Comparison of ENCODE assay signal across 8 cellular contexts in the genomic region with DNA sequence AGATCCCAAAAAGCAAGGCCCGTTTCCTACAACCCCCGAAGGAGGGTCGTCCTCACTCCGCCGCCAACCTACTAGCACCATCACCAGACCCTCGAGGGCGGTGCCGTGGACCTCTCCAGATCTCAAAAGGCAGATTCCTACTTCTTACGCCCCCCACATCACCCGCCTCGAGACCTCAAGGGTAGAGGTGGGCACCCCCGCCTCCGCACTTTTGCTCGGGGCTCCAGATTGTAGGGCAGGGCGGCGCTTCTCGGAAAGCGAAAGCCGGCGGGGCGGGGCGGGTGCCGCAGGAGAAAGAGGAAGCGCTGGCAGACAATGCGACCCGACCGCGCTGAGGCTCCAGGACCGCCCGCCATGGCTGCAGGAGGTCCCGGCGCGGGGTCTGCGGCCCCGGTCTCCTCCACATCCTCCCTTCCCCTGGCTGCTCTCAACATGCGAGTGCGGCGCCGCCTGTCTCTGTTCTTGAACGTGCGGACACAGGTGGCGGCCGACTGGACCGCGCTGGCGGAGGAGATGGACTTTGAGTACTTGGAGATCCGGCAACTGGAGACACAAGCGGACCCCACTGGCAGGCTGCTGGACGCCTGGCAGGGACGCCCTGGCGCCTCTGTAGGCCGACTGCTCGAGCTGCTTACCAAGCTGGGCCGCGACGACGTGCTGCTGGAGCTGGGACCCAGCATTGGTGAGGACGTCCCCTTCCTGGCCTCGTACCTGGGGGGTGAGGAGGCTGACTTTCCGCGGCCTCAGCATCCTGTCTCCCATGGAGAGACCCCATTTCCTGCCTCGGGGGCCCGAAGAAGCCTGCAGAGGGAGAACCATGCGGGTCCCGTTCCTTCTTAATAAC. TPM values are rescaled to one million over a fixed set of nuclear protein-coding genes. Genes with fewer than 3 reads are reported as not detected.
A peak's percentile ranks its signal among the peaks of the same experiment; 100 is the strongest.
DNase-seq lines count a peak whose midpoint lies in the region; ATAC-seq and TF ChIP-seq lines count a peak whose summit lies in the region.

Gene MYD88, plus strand, starts transcription at position 315 of the 844 bp plus-strand sequence. Its CDS starts 40 bp downstream, at position 355.

- no peaks in the 10 kb centered on the region for H3K9me3 Mint-ChIP-seq in activated naive CD8-positive, alpha-beta T cell treated with anti-CD3 and anti-CD28 coated beads for 36 hours

- H3K27ac ChIP-seq in HUES64 (ENCODE audit: low read depth, low read length) (peak within 1 kb of the TSS; percentile 79), parathyroid adenoma (peak within 1 kb of the TSS; percentile 88), tibial artery (peak within 1 kb of the TSS; percentile 88 to 89)

- peaks cover 7% of the 10 kb centered on the region; the same call in 1 of the 2 replicates for H3K27me3 ChIP-seq in HUES64 (ENCODE audit: insufficient read depth, low read length)
- H3K27me3 ChIP-seq in parathyroid adenoma (ENCODE audit: control insufficient read depth, insufficient read depth, low read length): no peaks in the 10 kb centered on the region
- H3K27me3 ChIP-seq in tibial artery: no peaks in the 10 kb centered on the region

- no peaks in the 10 kb centered on the region for H3K9me3 ChIP-seq in HUES64 (ENCODE audit: insufficient read depth, low read depth, low read length)
- H3K9me3 ChIP-seq in parathyroid adenoma (ENCODE audit: control insufficient read depth, low read length): no peaks in the 10 kb centered on the region
- H3K9me3 ChIP-seq in tibial artery: no peaks in the 10 kb centered on the region

- peaks cover 3% of the 10 kb centered on the region; the same call in 1 of the 2 replicates for H3K4me1 ChIP-seq in HUES64 (ENCODE audit: insufficient read depth, low read length)
- peaks cover 16% of the 10 kb centered on the region for H3K4me1 ChIP-seq in parathyroid adenoma
- H3K4me1 ChIP-seq in tibial artery: peaks cover 0 to 55% (median 33%) of the 10 kb centered on the region in 4 donors

- peak within 1 kb of the TSS; percentile 89 for H3K9ac ChIP-seq in HUES64 (ENCODE audit: low read depth, low read length)
- H3K9ac ChIP-seq in parathyroid adenoma: no peak within 1 kb of the TSS

- peaks cover 57% of the 10 kb centered on the region for H3K4me1 Mint-ChIP-seq in activated naive CD8-positive, alpha-beta T cell treated with anti-CD3 and anti-CD28 coated beads for 36 hours

- H3K36me3 Mint-ChIP-seq in activated naive CD8-positive, alpha-beta T cell treated with anti-CD3 and anti-CD28 coated beads for 36 hours: peaks cover 32% of the 10 kb centered on the region

- H2AFZ ChIP-seq in parathyroid adenoma: peak within 1 kb of the TSS; percentile 93

- ATAC-seq in GM19452 (IDR thresholded peaks at IDR 0.05; ENCODE audit: unreplicated experiment): peak; percentile 42
- ATAC-seq in Right ventricle myocardium inferior: peak; percentile 51

- H3K27me3 Mint-ChIP-seq in activated naive CD8-positive, alpha-beta T cell treated with anti-CD3 and anti-CD28 coated beads for 36 hours: no peaks in the 10 kb centered on the region

- no peak for TF ChIP-seq CTCF in parathyroid adenoma (IDR thresholded peaks at IDR 0.05)
- TF ChIP-seq CTCF in tibial artery (IDR thresholded peaks at IDR 0.05): no peak

- WGBS in HUES64: 1% methylated on average over 65 of the region's 65 CpGs

- intact Hi-C loops in Right ventricle myocardium inferior (cut with DNase I): loop anchor here (10.0 kb wide), 1 partner anchor 316 kb away; the partner anchor contains the start of gene ACVR2B
- intact Hi-C loops in tibial artery (cut with DNase I; ENCODE audit: low total_unique reads): loop anchor here (2.0 to 10.0 kb wide), 2 partner anchors 26 to 104 kb away; partner anchors contain the start of genes DLEC1 and OXSR1

- H3K79me2 ChIP-seq in parathyroid adenoma: peaks cover 16% of the 10 kb centered on the region

- peak within 1 kb of the TSS; percentile 99 for H3K27ac Mint-ChIP-seq in activated naive CD8-positive, alpha-beta T cell treated with anti-CD3 and anti-CD28 coated beads for 36 hours

- H3K4me3 Mint-ChIP-seq in activated naive CD8-positive, alpha-beta T cell treated with anti-CD3 and anti-CD28 coated beads for 36 hours: peak within 1 kb of the TSS; percentile 88

- H3K4me2 ChIP-seq in parathyroid adenoma (ENCODE audit: low read length): peak within 1 kb of the TSS; percentile 82

- DNase-seq in CD1c-positive myeloid dendritic cell (ENCODE audit: extremely low spot score) (peak; percentile 92), SW480 (ENCODE audit: low spot score) (peak; percentile 64), Right ventricle myocardium inferior (ENCODE audit: missing footprints) (peak; percentile 96), tibial artery (peak; percentile 86 to 90)
- peak; percentile 92 for DNase-seq in activated naive CD8-positive, alpha-beta T cell treated with anti-CD3 and anti-CD28 coated beads for 36 hours

- H3K4me3 ChIP-seq in HUES64 (ENCODE audit: low read length): peak within 1 kb of the TSS; percentile 89
- peak within 1 kb of the TSS; percentile 85 for H3K4me3 ChIP-seq in parathyroid adenoma (ENCODE audit: low read depth, low read length)
- H3K4me3 ChIP-seq in tibial artery: peak within 1 kb of the TSS; percentile 90 to 97

- peaks cover 26% of the 10 kb centered on the region for H3K36me3 ChIP-seq in HUES64 (ENCODE audit: insufficient read depth, low read length)
- no peaks in the 10 kb centered on the region for H3K36me3 ChIP-seq in parathyroid adenoma (ENCODE audit: control insufficient read depth, insufficient read depth, low read length)
- H3K36me3 ChIP-seq in tibial artery: peaks cover 17 to 34% (median 24%) of the 10 kb centered on the region in 3 donors

RNA-seq across cellular contexts. Expression of gene MYD88, which starts in this region (rescaled TPM):
- polyA plus RNA-seq in HUES64 (2013, experiment 1 of 2): 25.3 TPM
- 22.2 TPM for polyA plus RNA-seq in HUES64 (2013, experiment 2 of 2)
- total RNA-seq in activated naive CD8-positive, alpha-beta T cell treated with anti-CD3 and anti-CD28 coated beads for 36 hours: 10 to 100 TPM; 46.2 to 48.0 TPM
- total RNA-seq in Right ventricle myocardium inferior: 8.8 TPM

Comparison
In these comparisons a context has a peak if more than half of its experiments do, and no peak if none do; other contexts are left out.
1. Peak in every context shown above with its lines: DNase-seq, ATAC-seq, H3K4me3 ChIP-seq and H3K27ac ChIP-seq.